ENCODE assay signal across 1 cellular context in genomic region chr3:97970929-97971460, GRCh38.
TF ChIP-seq lines count a peak whose summit lies in the region.

No MANE protein-coding gene starts in this region.

TF ChIP-seq in GM12878, 131 proteins besides CTCF, POLR2A, EP300 and RAD21 (continued from another document):
- no peak for TF ChIP-seq ELK1 (IDR thresholded peaks at IDR 0.05; ENCODE audit: low read depth, low read length)
